In the genomic region with DNA sequence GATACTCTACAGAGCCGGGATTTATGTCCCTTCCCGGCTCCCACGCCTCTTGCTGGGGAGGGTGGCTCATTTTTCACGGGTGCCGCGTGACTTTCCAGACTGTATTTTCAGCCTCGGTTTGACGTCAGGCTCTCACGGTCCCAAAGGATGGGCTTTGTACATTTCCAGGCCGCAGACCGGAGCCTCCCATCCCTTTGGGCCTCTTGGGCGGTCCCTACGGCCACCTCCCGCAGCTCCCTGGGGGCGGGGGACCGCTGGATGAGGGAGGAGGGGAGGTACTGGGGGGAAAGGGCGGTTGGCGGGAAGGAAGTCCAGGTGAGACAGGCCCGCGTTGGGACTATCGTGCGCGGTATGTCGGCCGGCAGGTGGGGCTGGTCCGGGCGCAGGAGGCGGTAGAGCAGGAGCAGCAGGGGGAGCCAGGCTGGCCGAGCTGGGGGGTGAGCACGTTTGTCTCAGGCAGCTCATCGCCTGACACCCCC, we compare ENCODE assay signal across 14 cellular contexts. TPM values are rescaled to one million over a fixed set of nuclear protein-coding genes. Genes with fewer than 3 reads are reported as not detected.
DNase-seq lines count a peak whose midpoint lies in the region; ATAC-seq, FAIRE-seq and TF ChIP-seq lines count a peak whose summit lies in the region.
"Had no signal": no experiment of that assay in that cellular context is flagged by ENCODE, and none has a peak within 500 bp of the region (broad histone marks: within the 10 kb centered on the region; RNA-seq: fewer than 3 reads in every experiment).

No MANE protein-coding gene starts in this region.

- no peaks in the 10 kb centered on the region for H3K4me1 Mint-ChIP-seq in T-helper 17 cell
- H3K4me1 Mint-ChIP-seq: activated CD8-positive, alpha-beta memory T cell treated with anti-CD3 and anti-CD28 coated beads, Interleukin-2, amount 10 ng/mL, durations not matched to agents 7 days and 5 days had no signal

- TF ChIP-seq CTCF in GM10266 (IDR thresholded peaks at IDR 0.05; ENCODE audit: control insufficient read depth, insufficient read depth, low read depth, missing control alignments), result peak; percentile 3
- peak in 4 of 12 donors; percentile 6 to 41 (median 26) for TF ChIP-seq CTCF in heart left ventricle (IDR thresholded peaks at IDR 0.05)

- H3K36me3 Mint-ChIP-seq in T-helper 17 cell (ENCODE audit: low read depth), result peaks cover 3% of the 10 kb centered on the region
- H3K36me3 Mint-ChIP-seq: activated CD8-positive, alpha-beta memory T cell treated with anti-CD3 and anti-CD28 coated beads, Interleukin-2, amount 10 ng/mL, durations not matched to agents 7 days and 5 days; brain had no signal

- 4 to 8% (median 6%) methylated on average over 28 to 31 of the region's 31 CpGs for WGBS in heart left ventricle, 4 donors

- TF ChIP-seq POLR2A in heart left ventricle (IDR thresholded peaks at IDR 0.05) (no peak), GM12891 (IDR thresholded peaks at IDR 0.05; ENCODE audit: low read depth, low read length) (no peak)

- H3K36me3 ChIP-seq in heart left ventricle, result no peaks in the 10 kb centered on the region

- peak overlapping the region; percentile 12 for H3K4me3 Mint-ChIP-seq in T-helper 17 cell
- H3K4me3 Mint-ChIP-seq: activated CD8-positive, alpha-beta memory T cell treated with anti-CD3 and anti-CD28 coated beads, Interleukin-2, amount 10 ng/mL, durations not matched to agents 7 days and 5 days; brain had no signal

- DNase-seq in GM10266 (ENCODE audit: extremely low spot score) (no peak), T-helper 17 cell (no peak), heart left ventricle (peak in 3 of 5 donors; percentile 41 to 54 (median 41)), posterior vena cava (ENCODE audit: low spot score) (peak; percentile 89), DMS79 (lab: John Stamatoyannopoulos, UW) (no peak), GM12891 (ENCODE audit: insufficient read length, low spot score) (no peak), MV-4-11 (lab: John Stamatoyannopoulos, UW) (no peak)
- DNase-seq: activated CD8-positive, alpha-beta memory T cell treated with anti-CD3 and anti-CD28 coated beads, Interleukin-2, amount 10 ng/mL, durations not matched to agents 7 days and 5 days; hippocampal formation; NCI-H524 treated with DMSO at 0.1 percent for 48 hours had no signal

- peaks cover 83% of the 10 kb centered on the region for H3K27me3 Mint-ChIP-seq in T-helper 17 cell

- ATAC-seq in T-helper 17 cell (no peak), heart left ventricle (peak; percentile 17 to 62 (median 46))
- ATAC-seq: activated CD8-positive, alpha-beta memory T cell treated with anti-CD3 and anti-CD28 coated beads, Interleukin-2, amount 10 ng/mL, durations not matched to agents 7 days and 5 days; HCT116 had no signal

- no peak overlapping the region for H3K27ac Mint-ChIP-seq in T-helper 17 cell
- H3K27ac Mint-ChIP-seq: activated CD8-positive, alpha-beta memory T cell treated with anti-CD3 and anti-CD28 coated beads, Interleukin-2, amount 10 ng/mL, durations not matched to agents 7 days and 5 days had no signal

- no peak overlapping the region for H3K27ac ChIP-seq in heart left ventricle

- H3K4me1 ChIP-seq in heart left ventricle, result peaks cover 0 to 8% (median 0%) of the 10 kb centered on the region in 12 donors

- no peak for FAIRE-seq in GM12891 (lab: Jason Lieb, UNC)

- H3K27me3 ChIP-seq in heart left ventricle, result peaks cover 0 to 34% (median 21%) of the 10 kb centered on the region in 9 donors

- H3K4me3 ChIP-seq in heart left ventricle, result peak overlapping the region in 1 of 12 donors; percentile 13

- intact Hi-C loops in heart left ventricle (cut with DNase I) (no loop called here), posterior vena cava (cut with DNase I) (no loop called here)

- H3K9me3 ChIP-seq in T-helper 17 cell (ENCODE audit: control insufficient read depth, low read length, poor library complexity, severe bottlenecking) (no peaks in the 10 kb centered on the region), heart left ventricle (peaks cover 0 to 14% (median 2%) of the 10 kb centered on the region in 12 donors)

TF ChIP-seq in GM12891, 5 proteins besides CTCF, POLR2A, EP300 and RAD21:
- TF ChIP-seq TAF1 (IDR thresholded peaks at IDR 0.05; ENCODE audit: low read depth, low read length), result no peak
- no peak for TF ChIP-seq POLR2AphosphoS5 (IDR thresholded peaks at IDR 0.05; ENCODE audit: low read depth, low read length)
- no peak for TF ChIP-seq POU2F2 (IDR thresholded peaks at IDR 0.05; ENCODE audit: low read depth, low read length)
- TF ChIP-seq PAX5 (IDR thresholded peaks at IDR 0.05; ENCODE audit: insufficient read depth, low read length, severe bottlenecking), result no peak
- TF ChIP-seq SPI1 (IDR thresholded peaks at IDR 0.05; ENCODE audit: low read depth, low read length), result no peak

RNA-seq across cellular contexts. Expression of gene UBL4B, which starts 17.9 kb away (rescaled TPM):
- total RNA-seq in T-helper 17 cell, result not detected
- total RNA-seq in heart left ventricle, result not detected
- polyA plus RNA-seq in heart left ventricle, result under 1 TPM in 1 of 2 donors, not detected in 1; 0.11 TPM
- under 1 TPM in 1 of 2 donors, not detected in 1; 0.19 TPM for total RNA-seq in posterior vena cava
- polyA plus RNA-seq in GM12891 (2012; ENCODE audit: low read depth, missing spikeins), result not detected
- total RNA-seq: activated CD8-positive, alpha-beta memory T cell treated with anti-CD3 and anti-CD28 coated beads, Interleukin-2, amount 10 ng/mL, durations not matched to agents 7 days and 5 days; ureter had no signal
- polyA plus RNA-seq: neural cell had no signal

RNA-seq across cellular contexts. Expression of gene SLC6A17, which starts 20.1 kb away (rescaled TPM):
- total RNA-seq in T-helper 17 cell (not detected), heart left ventricle (under 1 TPM in 7 of 9 donors, not detected in 2; 0.07 to 0.50 (median 0.32) TPM), posterior vena cava (1 to 10 TPM in 1 of 2 donors, under 1 TPM in 1; 0.51 to 1.8 TPM)
- under 1 TPM in 1 of 2 donors, not detected in 1; 0.15 TPM for polyA plus RNA-seq in heart left ventricle
- not detected for polyA plus RNA-seq in GM12891 (2012; ENCODE audit: low read depth, missing spikeins)
- total RNA-seq: activated CD8-positive, alpha-beta memory T cell treated with anti-CD3 and anti-CD28 coated beads, Interleukin-2, amount 10 ng/mL, durations not matched to agents 7 days and 5 days; ureter had no signal

RNA-seq across cellular contexts. Expression of gene ALX3, which starts 59.7 kb away (rescaled TPM):
- total RNA-seq in T-helper 17 cell (not detected), heart left ventricle (not detected), posterior vena cava (not detected)
- polyA plus RNA-seq in heart left ventricle, result not detected
- polyA plus RNA-seq in GM12891 (2012; ENCODE audit: low read depth, missing spikeins), result not detected
- total RNA-seq: activated CD8-positive, alpha-beta memory T cell treated with anti-CD3 and anti-CD28 coated beads, Interleukin-2, amount 10 ng/mL, durations not matched to agents 7 days and 5 days; ureter had no signal
- polyA plus RNA-seq: neural cell had no signal

Comparison
In these comparisons a context has a peak if more than half of its experiments do, and no peak if none do; other contexts are left out.
1. DNase-seq: peak in heart left ventricle (3 of 5) and posterior vena cava (single experiment); none in GM10266 (single experiment), T-helper 17 cell (0 of 3), DMS79 (single experiment), GM12891 (single experiment) and MV-4-11 (single experiment).